ENCODE assay signal across 8 cellular contexts in genomic region chr1:234975122-234975940, GRCh38.
DNase-seq lines count a peak whose midpoint lies in the region; ATAC-seq and TF ChIP-seq lines count a peak whose summit lies in the region.

No MANE protein-coding gene starts in this region.

- peak overlapping the region; percentile 34 to 88 for H3K27ac ChIP-seq in lung (ENCODE audit: low read depth in 1 of 2, low read length in 1 of 2)

- 67% methylated on average over 11 of the region's 11 CpGs for WGBS in lung, 2 donors

- H3K27me3 ChIP-seq in lung (ENCODE audit: control insufficient read depth, insufficient read depth) = no peaks in the 10 kb centered on the region

- no peaks in the 10 kb centered on the region for H3K9me3 ChIP-seq in lung (ENCODE audit: control insufficient read depth in 2 of 2, insufficient read depth in 1 of 2, low read length in 1 of 2)

- DNase-seq in GF-D8 (lab: John Stamatoyannopoulos, UW) = peak; percentile 65
- DNase-seq in NCI-H2227 (lab: John Stamatoyannopoulos, UW; ENCODE audit: unreplicated experiment) = peak; percentile 84
- DNase-seq in amniotic epithelial cell (ENCODE audit: low read depth) = peak; percentile 100
- DNase-seq in lung (ENCODE audit: low spot score) = no peak
- no peak for DNase-seq in GM10248 (ENCODE audit: extremely low spot score)

- peak; percentile 41 for ATAC-seq in lung (ENCODE audit: insufficient read depth, low FRiP score)
- no peak for ATAC-seq in HG02970 (IDR thresholded peaks at IDR 0.05; ENCODE audit: low FRiP score, unreplicated experiment)
- no peak for ATAC-seq in HG02588 (IDR thresholded peaks at IDR 0.05; ENCODE audit: unreplicated experiment)
- no peak for ATAC-seq in HG03439 (IDR thresholded peaks at IDR 0.05; ENCODE audit: unreplicated experiment)

- no peak overlapping the region for H3K4me3 ChIP-seq in lung

- H3K4me1 ChIP-seq in lung (ENCODE audit: control insufficient read depth in 2 of 2, insufficient read depth in 2 of 2, low read length in 2 of 2) = peaks cover 23 to 25% of the 10 kb centered on the region in 2 donors

- POLR2A ChIA-PET in GM10248 (lab: Yijun Ruan, JAX) = interaction anchor here (0.6 to 2.5 kb wide), 3 partner anchors 13 to 134 kb away, joined by 3 to 9 read pairs (median 5); no protein-coding TSS in a partner anchor

- CTCF ChIA-PET in GM10248 (lab: Yijun Ruan, JAX) = interaction anchor here (0.7 to 7.1 kb wide), 16 partner anchors 9 to 476 kb away, joined by 3 to 46 read pairs (median 3); no protein-coding TSS in a partner anchor

- TF ChIP-seq CTCF in lung (IDR thresholded peaks at IDR 0.05; ENCODE audit: control extremely low read depth, extremely low read depth) (no peak), GM10248 (IDR thresholded peaks at IDR 0.05; ENCODE audit: control extremely low read depth, extremely low read depth, low read depth, missing control alignments) (no peak)

- no peaks in the 10 kb centered on the region for H3K36me3 ChIP-seq in lung (ENCODE audit: control insufficient read depth in 2 of 2, insufficient read depth in 2 of 2, low read length in 2 of 2)

Comparison
In these comparisons a context has a peak if more than half of its experiments do, and no peak if none do; other contexts are left out.
1. DNase-seq: peak in GF-D8 (single experiment), NCI-H2227 (single experiment) and amniotic epithelial cell (single experiment); none in lung (single experiment) and GM10248 (single experiment).